In the genomic region with DNA sequence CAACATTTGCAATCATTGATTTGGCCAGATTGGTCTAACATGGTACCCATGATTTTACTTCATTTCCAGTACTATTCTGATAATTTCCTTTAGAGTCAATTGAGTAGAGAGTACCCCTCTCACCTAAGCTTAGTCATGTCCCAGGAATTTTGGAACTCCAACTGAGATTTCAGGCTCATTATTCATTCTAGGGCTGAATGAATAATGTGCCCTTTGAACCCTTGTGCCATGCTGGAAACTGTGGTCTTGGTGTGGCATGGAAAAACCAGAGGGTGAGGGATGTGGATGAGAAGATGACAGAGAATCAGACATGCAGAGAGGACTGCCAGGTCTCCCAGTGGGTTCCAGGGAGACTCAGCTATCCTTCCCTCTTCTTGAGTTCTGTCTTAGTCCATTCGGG, we compare ENCODE assay signal across 25 cellular contexts. TPM values are rescaled to one million over a fixed set of nuclear protein-coding genes. Genes with fewer than 3 reads are reported as not detected.
DNase-seq lines count a peak whose midpoint lies in the region; ATAC-seq and TF ChIP-seq lines count a peak whose summit lies in the region.
"Had no signal": no experiment of that assay in that cellular context is flagged by ENCODE, and none has a peak within 500 bp of the region (broad histone marks: within the 10 kb centered on the region; RNA-seq: fewer than 3 reads in every experiment).

No MANE protein-coding gene starts in this region.

- peak overlapping the region in 4 of 10 experiments; percentile 6 to 38 (median 26); a peak in 5 of 20 replicates for H3K4me3 ChIP-seq in BLaER1 treated with 17β-estradiol and CSF1 and Interleukin-3, amounts not matched to agents 10 nM and 100 nM
- no peak overlapping the region for H3K4me3 ChIP-seq in Caco-2 (ENCODE audit: low read depth, low read length)
- H3K4me3 ChIP-seq in lower leg skin (ENCODE audit: low read depth, poor library complexity, severe bottlenecking), result no peak overlapping the region

- POLR2A ChIA-PET in Caco-2 (lab: Charles Lee), result no interaction called here

- no peak for ATAC-seq in T-helper 17 cell
- ATAC-seq in memory B cell (ENCODE audit: low read depth), result no peak
- no peak for ATAC-seq in GM19035 (IDR thresholded peaks at IDR 0.05; ENCODE audit: unreplicated experiment)
- ATAC-seq: activated CD8-positive, alpha-beta memory T cell treated with anti-CD3 and anti-CD28 coated beads, Interleukin-2, amount 10 ng/mL, durations not matched to agents 7 days and 5 days had no signal

- intact Hi-C loops in Caco-2 (cut with micrococcal nuclease; ENCODE audit: unreplicated experiment) (no loop called here), lower leg skin (cut with DNase I; ENCODE audit: low total_unique reads) (no loop called here)

- H3K27me3 Mint-ChIP-seq in T-helper 17 cell (no peaks in the 10 kb centered on the region), memory B cell (no peaks in the 10 kb centered on the region), Caco-2 (ENCODE audit: insufficient read depth, unreplicated experiment) (no peaks in the 10 kb centered on the region)
- H3K27me3 Mint-ChIP-seq: activated CD4-positive, alpha-beta T cell treated with anti-CD3 and anti-CD28 coated beads, Interleukin-2, amount 10 ng/mL, durations not matched to agents 24 days and 14 days; activated CD8-positive, alpha-beta memory T cell treated with anti-CD3 and anti-CD28 coated beads, Interleukin-2, amount 10 ng/mL, durations not matched to agents 7 days and 5 days had no signal

- no peaks in the 10 kb centered on the region for H3K27me3 ChIP-seq in BLaER1 treated with 17β-estradiol and CSF1 and Interleukin-3, amounts not matched to agents 10 nM and 100 nM
- H3K27me3 ChIP-seq in Caco-2 (replicated peaks; ENCODE audit: control insufficient read depth, insufficient read depth, low read length), result no peaks in the 10 kb centered on the region

- H3K27ac Mint-ChIP-seq in T-helper 17 cell, result peak overlapping the region; percentile 80
- peak overlapping the region; percentile 56 for H3K27ac Mint-ChIP-seq in memory B cell
- no peak overlapping the region for H3K27ac Mint-ChIP-seq in Caco-2 (ENCODE audit: unreplicated experiment)
- H3K27ac Mint-ChIP-seq: activated CD4-positive, alpha-beta T cell treated with anti-CD3 and anti-CD28 coated beads, Interleukin-2, amount 10 ng/mL, durations not matched to agents 24 days and 14 days; activated CD8-positive, alpha-beta memory T cell treated with anti-CD3 and anti-CD28 coated beads, Interleukin-2, amount 10 ng/mL, durations not matched to agents 7 days and 5 days; activated T-helper 1 cell treated with anti-CD3 and anti-CD28 coated beads, Interleukin-12 subunit alpha, Interleukin-12 subunit beta, Interleukin-2, Interleukin-4 antibody, amounts not matched to agents 30 ng/mL and 10 ng/mL and 1 ng/mL, durations not matched to agents 14 hours and 24 hours and 36 hours had no signal

- peaks cover 0 to 100% (median 0%) of the 10 kb centered on the region in 11 experiments; a peak in 4 of 22 replicates for H4K20me1 ChIP-seq in BLaER1 treated with 17β-estradiol and CSF1 and Interleukin-3, amounts not matched to agents 10 nM and 100 nM

- WGBS in lower leg skin, 2 donors, result 88 to 100% methylated on average over 1 of the region's 1 CpG

- H3K36me3 Mint-ChIP-seq in T-helper 17 cell (ENCODE audit: low read depth) (peaks cover 16% of the 10 kb centered on the region), memory B cell (peaks cover 32% of the 10 kb centered on the region), Caco-2 (ENCODE audit: insufficient read depth, unreplicated experiment) (peaks cover 44% of the 10 kb centered on the region)

- peaks cover 41 to 64% (median 49%) of the 10 kb centered on the region in 10 experiments for H3K4me1 ChIP-seq in BLaER1 treated with 17β-estradiol and CSF1 and Interleukin-3, amounts not matched to agents 10 nM and 100 nM
- H3K4me1 ChIP-seq in Caco-2, result peaks cover 5% of the 10 kb centered on the region

- peaks cover 32% of the 10 kb centered on the region for H3K4me1 Mint-ChIP-seq in T-helper 17 cell
- H3K4me1 Mint-ChIP-seq in memory B cell, result peaks cover 35% of the 10 kb centered on the region
- H3K4me1 Mint-ChIP-seq in Caco-2 (ENCODE audit: low read depth, unreplicated experiment), result peaks cover under 1% of the 10 kb centered on the region

- H3K4me2 ChIP-seq in BLaER1 treated with 17β-estradiol and CSF1 and Interleukin-3, amounts not matched to agents 10 nM and 100 nM, result peak overlapping the region; percentile 79 to 93 (median 83)
- H3K4me2 ChIP-seq: KMS-11, SK-N-SH had no signal

- no TSS peak for BruUV-seq in Caco-2 (replicated peaks; lab: Mats Ljungman, UMichigan)

- peak overlapping the region; percentile 74 to 98 (median 94); a peak in 21 of 22 replicates for H3K27ac ChIP-seq in BLaER1 treated with 17β-estradiol and CSF1 and Interleukin-3, amounts not matched to agents 10 nM and 100 nM
- H3K27ac ChIP-seq: KMS-11, VCaP had no signal

- DNase-seq in HCEC 1CT (peak; percentile 10), T-helper 17 cell (no peak), memory B cell (ENCODE audit: low spot score in 2 of 2) (no peak), Caco-2 (no peak), lower leg skin (ENCODE audit: low spot score in 2 of 2) (no peak), C1 segment of cervical spinal cord (lab: John Stamatoyannopoulos, UW) (no peak)
- DNase-seq: activated CD8-positive, alpha-beta memory T cell treated with anti-CD3 and anti-CD28 coated beads, Interleukin-2, amount 10 ng/mL, durations not matched to agents 7 days and 5 days; anterior cingulate cortex; caudate nucleus; dermis blood vessel endothelial cell; DMS53; NCI-H146; NCI-H2171; NCI-H524 treated with DMSO at 0.1 percent for 48 hours; SK-N-SH; stimulated activated CD4-positive, alpha-beta T cell treated with anti-CD3 and anti-CD28 coated beads, Interleukin-12 subunit alpha, Interleukin-12 subunit beta, amount 100 ng/mL, for 4 hours; stimulated activated CD4-positive, alpha-beta T cell treated with anti-CD3 and anti-CD28 coated beads, Interleukin-4, amount 100 ng/mL, for 4 hours; stimulated activated naive CD4-positive, alpha-beta T cell treated with Interleukin-2 at 50 U/mL for 16 hours had no signal

- TF ChIP-seq POLR2A in lower leg skin (IDR thresholded peaks at IDR 0.05), result no peak

- H3K4me3 Mint-ChIP-seq in T-helper 17 cell, result no peak overlapping the region
- H3K4me3 Mint-ChIP-seq in memory B cell, result no peak overlapping the region
- H3K4me3 Mint-ChIP-seq in Caco-2 (ENCODE audit: unreplicated experiment), result no peak overlapping the region
- H3K4me3 Mint-ChIP-seq: activated CD4-positive, alpha-beta T cell treated with anti-CD3 and anti-CD28 coated beads, Interleukin-2, amount 10 ng/mL, durations not matched to agents 24 days and 14 days; activated CD8-positive, alpha-beta memory T cell treated with anti-CD3 and anti-CD28 coated beads, Interleukin-2, amount 10 ng/mL, durations not matched to agents 7 days and 5 days; activated T-helper 1 cell treated with anti-CD3 and anti-CD28 coated beads, Interleukin-12 subunit alpha, Interleukin-12 subunit beta, Interleukin-2, Interleukin-4 antibody, amounts not matched to agents 30 ng/mL and 10 ng/mL and 1 ng/mL, durations not matched to agents 14 hours and 24 hours and 36 hours had no signal

- H3K9me3 ChIP-seq in BLaER1 treated with 17β-estradiol and CSF1 and Interleukin-3, amounts not matched to agents 10 nM and 100 nM (replicated peaks in 1 of 11), result peaks cover 0 to 3% (median 0%) of the 10 kb centered on the region in 11 experiments; a peak in 4 of 22 replicates
- H3K9me3 ChIP-seq in T-helper 17 cell (ENCODE audit: control insufficient read depth, low read length, poor library complexity, severe bottlenecking) (no peaks in the 10 kb centered on the region), Caco-2 (no peaks in the 10 kb centered on the region)
- H3K9me3 ChIP-seq: SK-N-SH had no signal

- H3K36me3 ChIP-seq in BLaER1 treated with 17β-estradiol and CSF1 and Interleukin-3, amounts not matched to agents 10 nM and 100 nM, result peaks cover 54 to 84% (median 63%) of the 10 kb centered on the region in 11 experiments
- H3K36me3 ChIP-seq in Caco-2 (ENCODE audit: control insufficient read depth, insufficient read depth, low read length), result no peaks in the 10 kb centered on the region

- H3K9ac ChIP-seq in BLaER1 treated with 17β-estradiol and CSF1 and Interleukin-3, amounts not matched to agents 10 nM and 100 nM, result peak overlapping the region in 10 of 11 experiments; percentile 25 to 87 (median 76); a peak in 15 of 22 replicates
- H3K9ac ChIP-seq: KMS-11, SK-N-SH had no signal

- CTCF ChIA-PET in Caco-2 (lab: Charles Lee), result no interaction called here

- TF ChIP-seq CTCF in Caco-2 (IDR thresholded peaks at IDR 0.05; ENCODE audit: insufficient read depth in 1 of 2, low read depth in 1 of 2, low read length in 1 of 2, severe bottlenecking in 1 of 2, unreplicated experiment in 1 of 2) (no peak), lower leg skin (IDR thresholded peaks at IDR 0.05) (no peak)

- no peaks in the 10 kb centered on the region for H3K9me3 Mint-ChIP-seq in memory B cell
- no peaks in the 10 kb centered on the region for H3K9me3 Mint-ChIP-seq in Caco-2 (ENCODE audit: unreplicated experiment)
- H3K9me3 Mint-ChIP-seq: activated naive CD4-positive, alpha-beta T cell treated with anti-CD3 and anti-CD28 coated beads, Interleukin-2, amount 50 U/mL, for 72 hours; activated T-helper 1 cell treated with anti-CD3 and anti-CD28 coated beads, Interleukin-12 subunit alpha, Interleukin-12 subunit beta, Interleukin-2, Interleukin-4 antibody, amounts not matched to agents 30 ng/mL and 10 ng/mL and 1 ng/mL, durations not matched to agents 14 hours and 24 hours and 36 hours had no signal

RNA-seq across cellular contexts. Expression of gene ITM2B, which starts 30.2 kb away (rescaled TPM):
- total RNA-seq in T-helper 17 cell, result 100 to 1,000 TPM; 396 to 450 TPM
- 202 and 224 TPM in 2 replicates for total RNA-seq in Caco-2 (2022)
- total RNA-seq in lower leg skin, result 100 to 1,000 TPM; 749 to 856 (median 792) TPM

RNA-seq across cellular contexts. Expression of gene RB1, which starts 40.4 kb away (rescaled TPM):
- total RNA-seq in T-helper 17 cell (10 to 100 TPM; 15.9 to 16.2 TPM), Caco-2 (2022) (24.1 and 24.3 TPM in 2 replicates), lower leg skin (10 to 100 TPM; 15.8 to 20.0 (median 16.4) TPM)
